ENCODE assay signal across 14 cellular contexts in genomic region chr5:36610629-36611028, GRCh38. TPM values are rescaled to one million over a fixed set of nuclear protein-coding genes. Genes with fewer than 3 reads are reported as not detected.
"Had no signal": no experiment of that assay in that cellular context is flagged by ENCODE, and none has a peak within 500 bp of the region (broad histone marks: within the 10 kb centered on the region; RNA-seq: fewer than 3 reads in every experiment).

No MANE protein-coding gene starts in this region.

- H3K4me3 ChIP-seq: SK-N-MC, skin epidermis had no signal

- H3K27ac ChIP-seq: SK-N-MC, skin epidermis had no signal

- ATAC-seq: left lobe of liver; stimulated activated effector memory CD8-positive, alpha-beta T cell treated with anti-CD3 and anti-CD28 coated beads, Interleukin-12 subunit alpha, Interleukin-12 subunit beta, amount 100 ng/mL, for 72 hours; T-cell had no signal

- DNase-seq: activated CD4-positive, alpha-beta T cell treated with anti-CD3 and anti-CD28 coated beads, Interleukin-2, amount 10 ng/mL, durations not matched to agents 24 days and 14 days; activated CD8-positive, alpha-beta memory T cell treated with anti-CD3 and anti-CD28 coated beads for 24 hours; activated naive CD4-positive, alpha-beta T cell treated with Interleukin-2 at 50 U/mL for 16 hours; cerebellar nuclear complex; dermis blood vessel endothelial cell; endodermal cell; erythroblast; mesenchymal stem cell; retina; T-cell had no signal

RNA-seq across cellular contexts. Expression of gene SLC1A3, which starts 4.2 kb away (rescaled TPM):
- total RNA-seq: activated CD4-positive, alpha-beta T cell treated with anti-CD3 and anti-CD28 coated beads, Interleukin-2, amount 10 ng/mL, durations not matched to agents 24 days and 14 days had no signal
